Comparison of ENCODE assay signal across 9 cellular contexts in the genomic region with DNA sequence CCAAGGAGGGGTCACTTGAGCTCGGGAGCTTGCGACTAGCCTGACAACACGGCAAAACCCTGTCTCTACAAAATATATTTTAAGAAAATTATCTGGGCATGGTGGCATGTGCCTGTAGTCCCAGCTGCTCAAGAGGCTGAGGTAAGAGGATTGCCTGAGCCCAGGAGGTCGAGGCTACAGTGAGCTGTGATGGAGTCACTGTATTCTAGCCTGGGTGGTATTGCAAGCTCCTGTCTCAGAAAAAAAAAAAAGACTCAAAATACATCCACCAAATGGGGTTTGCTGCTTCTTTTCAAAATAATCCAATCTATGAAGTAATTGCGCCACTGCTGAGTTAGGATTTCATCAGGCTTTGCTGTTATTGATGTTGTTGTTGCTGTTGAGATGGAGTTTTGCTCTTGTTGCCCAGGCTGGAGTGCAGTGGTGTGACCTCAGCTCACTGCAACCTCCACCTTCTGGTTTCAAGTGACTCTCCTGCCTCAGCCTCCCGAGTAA. TPM values are rescaled to one million over a fixed set of nuclear protein-coding genes. Genes with fewer than 3 reads are reported as not detected.
DNase-seq lines count a peak whose midpoint lies in the region; ATAC-seq and TF ChIP-seq lines count a peak whose summit lies in the region.
"Had no signal": no experiment of that assay in that cellular context is flagged by ENCODE, and none has a peak within 500 bp of the region (broad histone marks: within the 10 kb centered on the region; RNA-seq: fewer than 3 reads in every experiment).

No MANE protein-coding gene starts in this region.

- no peak overlapping the region for H2AFZ ChIP-seq in Karpas-422 (ENCODE audit: low read length)

- H3K9ac ChIP-seq in Karpas-422 (ENCODE audit: low read length) = no peak overlapping the region

- H3K4me1 Mint-ChIP-seq in activated CD8-positive, alpha-beta T cell treated with anti-CD3 and anti-CD28 coated beads for 36 hours (ENCODE audit: low read depth) = peaks cover 55% of the 10 kb centered on the region
- H3K4me1 Mint-ChIP-seq in stimulated activated naive B cell treated with anti-CD40 and anti-IgM and Interleukin-4, amounts not matched to agents 10 μg/mL and 1 μg/mL and 100 μg/mL, for 72 hours = peaks cover 16 to 20% of the 10 kb centered on the region in 2 donors

- TF ChIP-seq CTCF in activated CD8-positive, alpha-beta T cell treated with anti-CD3 and anti-CD28 coated beads for 36 hours (IDR thresholded peaks at IDR 0.05) = no peak
- no peak for TF ChIP-seq CTCF in fibroblast of villous mesenchyme (IDR thresholded peaks at IDR 0.05; ENCODE audit: insufficient read depth, low read depth, low read length)

- no peak overlapping the region for H3K4me3 ChIP-seq in fibroblast of villous mesenchyme (ENCODE audit: low read depth, low read length)
- H3K4me3 ChIP-seq in Karpas-422 (ENCODE audit: low read length) = no peak overlapping the region

- peaks cover 2% of the 10 kb centered on the region for H3K36me3 Mint-ChIP-seq in activated CD8-positive, alpha-beta T cell treated with anti-CD3 and anti-CD28 coated beads for 36 hours (ENCODE audit: low read depth)
- H3K36me3 Mint-ChIP-seq in stimulated activated naive B cell treated with anti-CD40 and anti-IgM and Interleukin-4, amounts not matched to agents 10 μg/mL and 1 μg/mL and 100 μg/mL, for 72 hours = no peaks in the 10 kb centered on the region

- no peaks in the 10 kb centered on the region for H3K9me3 Mint-ChIP-seq in activated CD8-positive, alpha-beta T cell treated with anti-CD3 and anti-CD28 coated beads for 36 hours
- no peaks in the 10 kb centered on the region for H3K9me3 Mint-ChIP-seq in stimulated activated naive B cell treated with anti-CD40 and anti-IgM and Interleukin-4, amounts not matched to agents 10 μg/mL and 1 μg/mL and 100 μg/mL, for 72 hours

- no peaks in the 10 kb centered on the region for H3K79me2 ChIP-seq in Karpas-422 (ENCODE audit: low read length)

- no peaks in the 10 kb centered on the region for H3K27me3 Mint-ChIP-seq in activated CD8-positive, alpha-beta T cell treated with anti-CD3 and anti-CD28 coated beads for 36 hours
- H3K27me3 Mint-ChIP-seq in stimulated activated naive B cell treated with anti-CD40 and anti-IgM and Interleukin-4, amounts not matched to agents 10 μg/mL and 1 μg/mL and 100 μg/mL, for 72 hours = no peaks in the 10 kb centered on the region

- H3K36me3 ChIP-seq in Karpas-422 (ENCODE audit: insufficient read depth, low read length) = no peaks in the 10 kb centered on the region

- CTCF ChIA-PET in activated CD8-positive, alpha-beta T cell treated with anti-CD3 and anti-CD28 coated beads for 36 hours (lab: Charles Lee) = no interaction called here

- no peaks in the 10 kb centered on the region for H4K20me1 ChIP-seq in Karpas-422 (ENCODE audit: insufficient read depth, low read depth, low read length)

- no peaks in the 10 kb centered on the region for H3K9me2 ChIP-seq in Karpas-422 (replicated peaks; ENCODE audit: insufficient read depth, low read length)

- POLR2A ChIA-PET in activated CD8-positive, alpha-beta T cell treated with anti-CD3 and anti-CD28 coated beads for 36 hours (lab: Charles Lee) = interaction anchor here (2.1 to 2.7 kb wide), 2 partner anchors 12 to 16 kb away, joined by 13 to 30 read pairs; partner anchors contain the start of genes TRDMT1 and VIM

- no peak overlapping the region for H3K4me3 Mint-ChIP-seq in activated CD8-positive, alpha-beta T cell treated with anti-CD3 and anti-CD28 coated beads for 36 hours
- no peak overlapping the region for H3K4me3 Mint-ChIP-seq in stimulated activated naive B cell treated with anti-CD40 and anti-IgM and Interleukin-4, amounts not matched to agents 10 μg/mL and 1 μg/mL and 100 μg/mL, for 72 hours

- H3K9me3 ChIP-seq in Karpas-422 (ENCODE audit: low read length) = no peaks in the 10 kb centered on the region

- H3K4me1 ChIP-seq in Karpas-422 (ENCODE audit: low read length) = no peaks in the 10 kb centered on the region

- no peak for ATAC-seq in activated CD8-positive, alpha-beta T cell treated with anti-CD3 and anti-CD28 coated beads for 36 hours
- no peak for ATAC-seq in stimulated activated naive B cell treated with anti-CD40 and anti-IgM and Interleukin-4, amounts not matched to agents 10 μg/mL and 1 μg/mL and 100 μg/mL, for 72 hours (replicated peaks)
- ATAC-seq in left colon = no peak

- H3K4me2 ChIP-seq in Karpas-422 (ENCODE audit: low read depth, low read length, poor library complexity, severe bottlenecking) = no peak overlapping the region

- DNase-seq in SIG-M5 treated with dmso at 0.1 percent for 504 hours (lab: John Stamatoyannopoulos, UW; ENCODE audit: unreplicated experiment) (peak; percentile 29), SIG-M5 (lab: John Stamatoyannopoulos, UW) (no peak), fibroblast of villous mesenchyme (ENCODE audit: low read depth) (peak; percentile 64), mesenteric fat pad (ENCODE audit: low spot score) (no peak), left colon (no peak), Karpas-422 (no peak)
- no peak for DNase-seq in activated CD8-positive, alpha-beta T cell treated with anti-CD3 and anti-CD28 coated beads for 36 hours
- no peak for DNase-seq in stimulated activated naive B cell treated with anti-CD40 and anti-IgM and Interleukin-4, amounts not matched to agents 10 μg/mL and 1 μg/mL and 100 μg/mL, for 72 hours
- DNase-seq: 8988T had no signal

- H3K27ac ChIP-seq in Karpas-422 (ENCODE audit: low read length) = no peak overlapping the region

- no peaks in the 10 kb centered on the region for H3K27me3 ChIP-seq in Karpas-422 (ENCODE audit: low read length)

- intact Hi-C loops in activated CD8-positive, alpha-beta T cell treated with anti-CD3 and anti-CD28 coated beads for 36 hours (cut with micrococcal nuclease) = no loop called here
- intact Hi-C loops in left colon (cut with DNase I, micrococcal nuclease) = no loop called here

- peak overlapping the region; percentile 95 for H3K27ac Mint-ChIP-seq in activated CD8-positive, alpha-beta T cell treated with anti-CD3 and anti-CD28 coated beads for 36 hours
- H3K27ac Mint-ChIP-seq in stimulated activated naive B cell treated with anti-CD40 and anti-IgM and Interleukin-4, amounts not matched to agents 10 μg/mL and 1 μg/mL and 100 μg/mL, for 72 hours = peak overlapping the region; percentile 95

RNA-seq across cellular contexts. Expression of gene VIM, which starts 11.1 kb away (rescaled TPM):
- 100 to 1,000 TPM; 590 to 602 TPM for total RNA-seq in activated CD8-positive, alpha-beta T cell treated with anti-CD3 and anti-CD28 coated beads for 36 hours
- 4,579 and 6,589 TPM in 2 replicates for total RNA-seq in fibroblast of villous mesenchyme
- total RNA-seq in mesenteric fat pad = 3,828 TPM
- total RNA-seq in left colon = 100 to 1,000 TPM; 137 to 290 TPM
- 0.54 and 7.0 TPM in 2 replicates for total RNA-seq in Karpas-422 (2014; rRNA removed; shearing (Covaris generic); ENCODE audit: low replicate concordance)

RNA-seq across cellular contexts. Expression of gene TRDMT1, which starts 15.5 kb away (rescaled TPM):
- total RNA-seq in activated CD8-positive, alpha-beta T cell treated with anti-CD3 and anti-CD28 coated beads for 36 hours = 1 to 10 TPM; 4.4 to 4.5 TPM
- total RNA-seq in fibroblast of villous mesenchyme (6.0 and 6.1 TPM in 2 replicates), mesenteric fat pad (7.1 TPM), left colon (1 to 10 TPM; 4.6 to 4.9 TPM)
- 3.1 and 8.3 TPM in 2 replicates for total RNA-seq in Karpas-422 (2014; rRNA removed; shearing (Covaris generic); ENCODE audit: low replicate concordance)

Comparison
In these comparisons a context has a peak if more than half of its experiments do, and no peak if none do; other contexts are left out.
1. DNase-seq: peak in SIG-M5 treated with dmso at 0.1 percent for 504 hours (single experiment) and fibroblast of villous mesenchyme (single experiment); none in SIG-M5 (single experiment), activated CD8-positive, alpha-beta T cell treated with anti-CD3 and anti-CD28 coated beads for 36 hours (single experiment), stimulated activated naive B cell treated with anti-CD40 and anti-IgM and Interleukin-4, amounts not matched to agents 10 μg/mL and 1 μg/mL and 100 μg/mL, for 72 hours (single experiment), mesenteric fat pad (single experiment), left colon (0 of 2) and Karpas-422 (single experiment).
2. RNA of gene VIM, which starts 11.1 kb away (total RNA-seq): 4,579 to 6,589 TPM in fibroblast of villous mesenchyme, 3,828 TPM in mesenteric fat pad (single experiment), 590 to 602 TPM in activated CD8-positive, alpha-beta T cell treated with anti-CD3 and anti-CD28 coated beads for 36 hours and 137 to 290 TPM in left colon; 0.54 to 7.0 TPM in Karpas-422; every median in the first group is over 10 times any median in the second.